In genomic region chr5:79488058-79488457, GRCh38 we compare ENCODE assay signal across 22 cellular contexts. TPM values are rescaled to one million over a fixed set of nuclear protein-coding genes. Genes with fewer than 3 reads are reported as not detected.
DNase-seq lines count a peak whose midpoint lies in the region; ATAC-seq and TF ChIP-seq lines count a peak whose summit lies in the region.
"Had no signal": no experiment of that assay in that cellular context is flagged by ENCODE, and none has a peak within 500 bp of the region (broad histone marks: within the 10 kb centered on the region; RNA-seq: fewer than 3 reads in every experiment).

No MANE protein-coding gene starts in this region.

- H3K4me3 ChIP-seq in heart left ventricle: no peak overlapping the region
- H3K4me3 ChIP-seq: MG63 had no signal

- peaks cover 0 to 32% (median 4%) of the 10 kb centered on the region in 12 donors for H3K4me1 ChIP-seq in heart left ventricle

- H3K36me3 Mint-ChIP-seq in mesothelial cell of epicardium: peaks cover 8% of the 10 kb centered on the region
- H3K36me3 Mint-ChIP-seq in type B pancreatic cell: peaks cover 8% of the 10 kb centered on the region

- no peaks in the 10 kb centered on the region for H3K36me3 ChIP-seq in heart left ventricle
- H3K36me3 ChIP-seq: MG63 had no signal

- intact Hi-C loops in heart left ventricle (cut with DNase I): no loop called here
- intact Hi-C loops in Right ventricle myocardium superior (cut with DNase I): no loop called here

- peak overlapping the region in 9 of 12 donors; percentile 13 to 82 (median 40) for H3K27ac ChIP-seq in heart left ventricle
- H3K27ac ChIP-seq: HL-60 had no signal

- ATAC-seq in heart left ventricle (peak in 1 of 4 donors; percentile 31), Right ventricle myocardium superior (ENCODE audit: poor library complexity) (no peak), SK-N-SH treated with all-trans-retinoic acid at 6 μM for 48 hours (peak; percentile 20; the same call in 1 of the 3 replicates), HG03457 (IDR thresholded peaks at IDR 0.05; ENCODE audit: unreplicated experiment) (no peak)

- 50 to 67% (median 52%) methylated on average over 3 of the region's 3 CpGs for WGBS in heart left ventricle, 4 donors

- no peaks in the 10 kb centered on the region for H3K9me3 ChIP-seq in heart left ventricle
- H3K9me3 ChIP-seq: MG63 had no signal

- no peaks in the 10 kb centered on the region for H3K27me3 Mint-ChIP-seq in mesothelial cell of epicardium (ENCODE audit: low read depth)
- no peaks in the 10 kb centered on the region for H3K27me3 Mint-ChIP-seq in type B pancreatic cell

- H3K27me3 ChIP-seq in heart left ventricle: no peaks in the 10 kb centered on the region
- H3K27me3 ChIP-seq: MG63 had no signal

- no peak for TF ChIP-seq CTCF in heart left ventricle (IDR thresholded peaks at IDR 0.05)
- no peak for TF ChIP-seq CTCF in mesothelial cell of epicardium (IDR thresholded peaks at IDR 0.05; ENCODE audit: unreplicated experiment)
- TF ChIP-seq CTCF in type B pancreatic cell (conservative IDR thresholded peaks at IDR 0.05): no peak

- no peak for TF ChIP-seq POLR2A in heart left ventricle (IDR thresholded peaks at IDR 0.05)

- no peak for DNase-seq in heart left ventricle
- no peak for DNase-seq in Right ventricle myocardium superior
- DNase-seq in mesothelial cell of epicardium (ENCODE audit: low spot score in 2 of 2, unreplicated experiment in 2 of 2): no peak
- no peak for DNase-seq in type B pancreatic cell (ENCODE audit: extremely low spot score, unreplicated experiment)
- DNase-seq in amygdala (lab: John Stamatoyannopoulos, UW): no peak
- no peak for DNase-seq in KBM-7
- DNase-seq: DMS 273 treated with DMSO at 0.1 percent for 48 hours, DND-41, H9, Karpas-422, MG63, NCI-H1048, NCI-H1436 treated with DMSO at 0.1 percent for 48 hours, NCI-H2029 treated with DMSO at 0.1 percent for 48 hours, NCI-H2171 treated with DMSO at 0.1 percent for 48 hours, NCI-H446, NCI-H69, SIG-M5 had no signal

- in situ Hi-C loops in KBM-7 (cut with MboI; ENCODE audit: low pct_unique_long_range_greater_than_20kb, low sequenced_read_pairs): no loop called here

- H3K9me3 Mint-ChIP-seq in mesothelial cell of epicardium: peaks cover 8% of the 10 kb centered on the region
- H3K9me3 Mint-ChIP-seq in type B pancreatic cell: no peaks in the 10 kb centered on the region

- H3K4me1 Mint-ChIP-seq in mesothelial cell of epicardium (peaks cover 15% of the 10 kb centered on the region), type B pancreatic cell (ENCODE audit: unreplicated experiment) (peaks cover 8% of the 10 kb centered on the region)
- H3K4me1 Mint-ChIP-seq: B cell had no signal

- H3K4me3 Mint-ChIP-seq in mesothelial cell of epicardium: no peak overlapping the region
- no peak overlapping the region for H3K4me3 Mint-ChIP-seq in type B pancreatic cell
- H3K4me3 Mint-ChIP-seq: B cell, H9 had no signal

- H3K27ac Mint-ChIP-seq in mesothelial cell of epicardium: peak overlapping the region; percentile 70
- peak overlapping the region; percentile 35 for H3K27ac Mint-ChIP-seq in type B pancreatic cell
- H3K27ac Mint-ChIP-seq: B cell had no signal

TF ChIP-seq in SK-N-SH treated with all-trans-retinoic acid at 6 μM for 48 hours, 23 proteins besides CTCF, POLR2A, EP300 and RAD21:
- TF ChIP-seq OSR1 (CRISPR knock-in tag; IDR thresholded peaks at IDR 0.05) (no peak), ZNF8 (CRISPR knock-in tag; IDR thresholded peaks at IDR 0.05) (no peak), CREB5 (CRISPR knock-in tag; IDR thresholded peaks at IDR 0.05; ENCODE audit: low read depth) (no peak), ZC3H10 (CRISPR knock-in tag; IDR thresholded peaks at IDR 0.05) (no peak), ZFP30 (CRISPR knock-in tag; IDR thresholded peaks at IDR 0.05) (no peak), TSHZ2 (CRISPR knock-in tag; IDR thresholded peaks at IDR 0.05) (no peak), CSDC2 (CRISPR knock-in tag; IDR thresholded peaks at IDR 0.05) (no peak), TOX (CRISPR knock-in tag; IDR thresholded peaks at IDR 0.05; ENCODE audit: borderline replicate concordance) (no peak), RARB (CRISPR knock-in tag; IDR thresholded peaks at IDR 0.05) (no peak), PATZ1 (CRISPR knock-in tag; IDR thresholded peaks at IDR 0.05; ENCODE audit: borderline replicate concordance) (no peak), ZFP3 (CRISPR knock-in tag; IDR thresholded peaks at IDR 0.05) (0 out of 2 replicates have a peak, but pooled peaks have one; percentile 9), ISL1 (CRISPR knock-in tag; IDR thresholded peaks at IDR 0.05) (peak; percentile 71)
TF ChIP-seq in SK-N-SH treated with all-trans-retinoic acid at 6 μM for 48 hours: peak in this region for 2.

RNA-seq across cellular contexts. Expression of gene HOMER1, which starts 25.9 kb away (rescaled TPM):
- total RNA-seq in heart left ventricle: 10 to 100 TPM; 30.6 to 83.5 (median 62.3) TPM
- 10 to 100 TPM; 12.1 to 18.1 TPM for polyA plus RNA-seq in heart left ventricle
- 52.6 TPM for total RNA-seq in Right ventricle myocardium superior
- 21.4 to 22.2 TPM (median 21.6 TPM) in 3 replicates for total RNA-seq in mesothelial cell of epicardium
- 13.9 and 20.0 TPM in 2 replicates for total RNA-seq in type B pancreatic cell (ENCODE audit: low replicate concordance)
